Comparison of ENCODE assay signal across 26 cellular contexts in the genomic region with DNA sequence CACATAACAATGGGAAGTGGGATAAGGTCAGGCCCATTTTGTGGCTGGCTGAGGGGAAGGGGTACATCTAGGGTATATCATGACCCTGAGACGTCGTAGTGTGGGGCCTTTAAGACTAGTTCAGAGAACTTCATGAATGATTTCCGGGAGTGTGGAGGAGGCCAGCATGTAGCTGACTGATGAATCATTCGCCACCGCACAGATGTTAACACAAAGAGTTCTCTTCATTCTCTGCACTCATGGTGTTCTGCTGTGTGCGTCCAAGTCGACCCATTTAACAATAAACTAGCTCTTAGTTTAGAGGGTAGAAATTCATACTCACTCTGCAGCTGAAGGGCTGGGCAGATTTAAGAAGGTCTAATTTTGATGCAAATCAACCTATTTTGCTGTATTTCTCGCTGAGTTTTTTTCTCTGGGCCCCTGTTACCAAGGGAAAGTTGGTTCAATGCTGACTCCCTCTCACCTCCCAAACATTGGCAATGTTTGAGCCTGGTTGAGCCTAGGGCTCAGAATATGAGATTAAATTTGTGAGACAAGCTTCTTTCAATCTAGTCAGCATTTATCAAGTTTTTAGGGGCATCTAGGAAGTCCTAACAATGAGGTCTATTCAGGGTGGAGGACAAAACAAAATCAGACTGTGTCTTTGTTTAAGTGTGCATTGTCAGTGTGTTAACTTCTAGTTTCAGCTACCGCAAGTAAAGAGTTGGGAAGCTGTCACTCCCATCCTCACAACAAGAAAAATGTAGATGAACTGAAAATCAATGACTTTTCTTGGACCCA.
DNase-seq lines count a peak whose midpoint lies in the region; ATAC-seq and TF ChIP-seq lines count a peak whose summit lies in the region.
"Had no signal": no experiment of that assay in that cellular context is flagged by ENCODE, and none has a peak within 500 bp of the region (broad histone marks: within the 10 kb centered on the region; RNA-seq: fewer than 3 reads in every experiment).

No MANE protein-coding gene starts in this region.

- peaks cover 5% of the 10 kb centered on the region for H3K27me3 ChIP-seq in RWPE2 (ENCODE audit: insufficient read depth, poor library complexity, severe bottlenecking)
- H3K27me3 ChIP-seq: BLaER1, body of pancreas, sigmoid colon had no signal

- H3K36me3 ChIP-seq in RWPE2 (ENCODE audit: low read depth) = no peaks in the 10 kb centered on the region
- H3K36me3 ChIP-seq: BLaER1, lower lobe of right lung, sigmoid colon had no signal

- no peaks in the 10 kb centered on the region for H3K4me1 Mint-ChIP-seq in stimulated activated naive CD8-positive, alpha-beta T cell treated with anti-CD3 and anti-CD28 coated beads, Interleukin-15, amount 100 ng/mL, for 72 hours
- H3K4me1 Mint-ChIP-seq: activated CD4-positive, alpha-beta T cell treated with anti-CD3 and anti-CD28 coated beads, Interleukin-2, amount 10 ng/mL, durations not matched to agents 7 days and 5 days; activated naive CD8-positive, alpha-beta T cell treated with anti-CD3 and anti-CD28 coated beads, Interleukin-2, amount 50 U/mL, for 24 hours; stimulated activated memory B cell treated with anti-CD40 and anti-IgM and Interleukin-4, amounts not matched to agents 10 μg/mL and 1 μg/mL and 100 μg/mL, for 72 hours had no signal

- H3K27me3 Mint-ChIP-seq in stimulated activated naive CD8-positive, alpha-beta T cell treated with anti-CD3 and anti-CD28 coated beads, Interleukin-15, amount 100 ng/mL, for 72 hours = no peaks in the 10 kb centered on the region
- H3K27me3 Mint-ChIP-seq: activated CD4-positive, alpha-beta T cell treated with anti-CD3 and anti-CD28 coated beads, Interleukin-2, amount 10 ng/mL, durations not matched to agents 7 days and 5 days; activated naive CD8-positive, alpha-beta T cell treated with anti-CD3 and anti-CD28 coated beads, Interleukin-2, amount 50 U/mL, for 24 hours; stimulated activated memory B cell treated with anti-CD40 and anti-IgM and Interleukin-4, amounts not matched to agents 10 μg/mL and 1 μg/mL and 100 μg/mL, for 72 hours had no signal

- no peaks in the 10 kb centered on the region for H3K4me1 ChIP-seq in RWPE2 (ENCODE audit: insufficient read depth, poor library complexity, severe bottlenecking)
- H3K4me1 ChIP-seq: BLaER1, body of pancreas, lower lobe of right lung, sigmoid colon had no signal

- DNase-seq in HT1080 (ENCODE audit: low read depth) (peak; percentile 70), RWPE2 (ENCODE audit: low spot score) (no peak), hypothalamus (lab: John Stamatoyannopoulos, UW) (peak in 26 of 51 donors; percentile 2 to 58 (median 25)), superior temporal gyrus (ENCODE audit: extremely low spot score) (peak; percentile 81), NCI-H345 treated with DMSO at 0.1 percent for 48 hours (lab: John Stamatoyannopoulos, UW; ENCODE audit: unreplicated experiment) (no peak)
- DNase-seq in stimulated activated naive CD8-positive, alpha-beta T cell treated with anti-CD3 and anti-CD28 coated beads, Interleukin-15, amount 100 ng/mL, for 72 hours = no peak
- DNase-seq: activated CD4-positive, alpha-beta T cell treated with anti-CD3 and anti-CD28 coated beads, Interleukin-2, amount 10 ng/mL, durations not matched to agents 7 days and 5 days; activated naive CD8-positive, alpha-beta T cell treated with anti-CD3 and anti-CD28 coated beads, Interleukin-2, amount 50 U/mL, for 24 hours; activated T-cell treated with anti-CD3 and anti-CD28 coated beads, Interleukin-2, amount 50 U/mL, for 4 hours; body of pancreas; COR-L47; GDM1; HCEC 1CT; Karpas-422; lower lobe of right lung; NCI-H1694 treated with DMSO at 0.1 percent for 48 hours; NCI-H510A treated with DMSO at 0.1 percent for 48 hours; PC-3; SIG-M5; sigmoid colon; stimulated activated CD4-positive, alpha-beta T cell treated with anti-CD3 and anti-CD28 coated beads, Interleukin-4, amount 100 ng/mL, for 4 hours; SW 1271; T-helper 9 cell had no signal

- no peaks in the 10 kb centered on the region for H3K9me3 ChIP-seq in RWPE2 (ENCODE audit: severe bottlenecking)
- H3K9me3 ChIP-seq: body of pancreas, lower lobe of right lung, sigmoid colon had no signal

- H3K4me3 ChIP-seq in RWPE2 (ENCODE audit: severe bottlenecking) = no peak overlapping the region
- H3K4me3 ChIP-seq: BLaER1, body of pancreas, lower lobe of right lung, sigmoid colon had no signal

- no peak overlapping the region for H3K27ac ChIP-seq in RWPE2 (ENCODE audit: poor library complexity, severe bottlenecking)
- H3K27ac ChIP-seq: BLaER1, body of pancreas, lower lobe of right lung, sigmoid colon had no signal

- peaks cover 0 to 15% of the 10 kb centered on the region in 2 donors for H3K9me3 Mint-ChIP-seq in stimulated activated naive CD8-positive, alpha-beta T cell treated with anti-CD3 and anti-CD28 coated beads, Interleukin-15, amount 100 ng/mL, for 72 hours

- H3K4me3 Mint-ChIP-seq in stimulated activated naive CD8-positive, alpha-beta T cell treated with anti-CD3 and anti-CD28 coated beads, Interleukin-15, amount 100 ng/mL, for 72 hours = no peak overlapping the region
- H3K4me3 Mint-ChIP-seq: activated CD4-positive, alpha-beta T cell treated with anti-CD3 and anti-CD28 coated beads, Interleukin-2, amount 10 ng/mL, durations not matched to agents 7 days and 5 days; activated naive CD8-positive, alpha-beta T cell treated with anti-CD3 and anti-CD28 coated beads, Interleukin-2, amount 50 U/mL, for 24 hours; activated T-cell treated with anti-CD3 and anti-CD28 coated beads, Interleukin-2, amount 50 U/mL, for 4 hours; stimulated activated memory B cell treated with anti-CD40 and anti-IgM and Interleukin-4, amounts not matched to agents 10 μg/mL and 1 μg/mL and 100 μg/mL, for 72 hours had no signal

- TF ChIP-seq CTCF in RWPE2 (IDR thresholded peaks at IDR 0.05; ENCODE audit: poor library complexity, severe bottlenecking) = no peak

- ATAC-seq in RWPE2 (ENCODE audit: low read depth) = 0 out of 3 replicates have a peak, but pooled peaks have one; percentile 19
- ATAC-seq in HG02981 (IDR thresholded peaks at IDR 0.05; ENCODE audit: unreplicated experiment) = no peak
- no peak for ATAC-seq in stimulated activated naive CD8-positive, alpha-beta T cell treated with anti-CD3 and anti-CD28 coated beads, Interleukin-15, amount 100 ng/mL, for 72 hours
- ATAC-seq: activated naive CD8-positive, alpha-beta T cell treated with anti-CD3 and anti-CD28 coated beads, Interleukin-2, amount 50 U/mL, for 24 hours; activated T-cell treated with anti-CD3 and anti-CD28 coated beads, Interleukin-2, amount 50 U/mL, for 4 hours; body of pancreas; lower lobe of right lung; PC-3; stimulated activated memory B cell treated with anti-CD40 and anti-IgM and Interleukin-4, amounts not matched to agents 10 μg/mL and 1 μg/mL and 100 μg/mL, for 72 hours had no signal

- no peak overlapping the region for H3K27ac Mint-ChIP-seq in stimulated activated naive CD8-positive, alpha-beta T cell treated with anti-CD3 and anti-CD28 coated beads, Interleukin-15, amount 100 ng/mL, for 72 hours
- H3K27ac Mint-ChIP-seq: activated CD4-positive, alpha-beta T cell treated with anti-CD3 and anti-CD28 coated beads, Interleukin-2, amount 10 ng/mL, durations not matched to agents 7 days and 5 days; activated naive CD8-positive, alpha-beta T cell treated with anti-CD3 and anti-CD28 coated beads, Interleukin-2, amount 50 U/mL, for 24 hours; stimulated activated memory B cell treated with anti-CD40 and anti-IgM and Interleukin-4, amounts not matched to agents 10 μg/mL and 1 μg/mL and 100 μg/mL, for 72 hours had no signal

Comparison
In these comparisons a context has a peak if more than half of its experiments do, and no peak if none do; other contexts are left out.
1. DNase-seq: peak in HT1080 (single experiment), hypothalamus (26 of 51) and superior temporal gyrus (single experiment); none in RWPE2 (single experiment), NCI-H345 treated with DMSO at 0.1 percent for 48 hours (single experiment) and stimulated activated naive CD8-positive, alpha-beta T cell treated with anti-CD3 and anti-CD28 coated beads, Interleukin-15, amount 100 ng/mL, for 72 hours (0 of 2).